ENCODE assay signal across 9 cellular contexts in the genomic region with DNA sequence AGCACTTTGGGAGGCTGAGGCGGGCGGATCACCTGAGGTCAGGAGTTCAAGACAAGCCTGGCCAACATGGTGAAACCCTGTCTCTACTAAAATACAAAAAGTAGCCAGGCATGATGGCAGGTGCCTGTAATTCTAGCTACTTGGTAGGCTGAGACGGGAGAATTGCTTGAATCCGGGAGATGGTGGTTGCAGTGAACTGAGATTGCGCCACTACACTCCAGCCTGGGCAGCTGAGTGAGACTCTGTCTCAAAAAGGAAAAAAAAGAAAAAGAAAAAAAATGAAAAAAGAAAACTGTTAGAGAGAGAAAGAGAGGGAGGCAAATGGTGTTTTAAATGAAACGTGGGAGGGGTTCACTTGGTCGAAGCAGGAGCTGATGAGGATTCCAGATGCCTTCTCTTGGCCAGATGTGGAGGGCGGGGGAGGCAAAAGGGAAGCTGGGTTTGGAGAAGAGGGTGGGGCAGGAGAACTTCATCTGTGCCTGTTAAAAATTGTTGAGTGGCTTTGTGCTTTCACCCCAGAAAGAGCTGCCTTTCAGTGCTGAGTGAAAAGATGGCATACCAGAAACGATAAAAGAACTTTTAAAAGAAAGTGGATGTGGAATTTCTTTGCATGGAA. TPM values are rescaled to one million over a fixed set of nuclear protein-coding genes. Genes with fewer than 3 reads are reported as not detected.
A peak's percentile ranks its signal among the peaks of the same experiment; 100 is the strongest.
DNase-seq lines count a peak whose midpoint lies in the region; ATAC-seq, FAIRE-seq and TF ChIP-seq lines count a peak whose summit lies in the region.
"Had no signal": no experiment of that assay in that cellular context is flagged by ENCODE, and none has a peak within 500 bp of the region (broad histone marks: within the 10 kb centered on the region; RNA-seq: fewer than 3 reads in every experiment).

No MANE protein-coding gene starts in this region.

- H3K27ac ChIP-seq in A549 (peak overlapping the region; percentile 22 to 83; a peak in 4 of 6 replicates), IMR-90 (ENCODE audit: insufficient read depth, low read length) (peak overlapping the region; percentile 94), coronary artery (peak overlapping the region; percentile 79 to 86), muscle layer of duodenum (ENCODE audit: low read length) (peak overlapping the region; percentile 100)

- H2BK120ac ChIP-seq in IMR-90 (ENCODE audit: low read depth, low read length), result peak overlapping the region; percentile 87

- no peak for ATAC-seq in A549
- peak; percentile 5 for ATAC-seq in IMR-90 (ENCODE audit: low read depth)
- ATAC-seq in GM19452 (IDR thresholded peaks at IDR 0.05; ENCODE audit: unreplicated experiment), result no peak

- FAIRE-seq in A549 (lab: Jason Lieb, UNC) (no peak), GM19239 (lab: Jason Lieb, UNC) (no peak)

- H3K79me1 ChIP-seq in IMR-90 (ENCODE audit: low read depth in 1 of 2, low read length in 2 of 2), result peaks cover 0 to 45% of the 10 kb centered on the region in 2 experiments; a peak in 3 of 4 replicates

- H4K5ac ChIP-seq in IMR-90 (ENCODE audit: low read depth, low read length), result peak overlapping the region; percentile 76; the same call in 1 of the 2 replicates

- no peak for TF ChIP-seq POLR2A in A549 (IDR thresholded peaks at IDR 0.05; ENCODE audit: low read length)
- peak; percentile 13; the same call in 1 of the 2 replicates for TF ChIP-seq POLR2A in IMR-90 (IDR thresholded peaks at IDR 0.05; ENCODE audit: low read depth, low read length)

- peak overlapping the region; percentile 74 for H2AK5ac ChIP-seq in IMR-90 (ENCODE audit: low read depth, low read length)

- peak overlapping the region; percentile 75 for H4K91ac ChIP-seq in IMR-90 (ENCODE audit: insufficient read depth, low read depth, low read length)

- H3K4me1 ChIP-seq in A549, result peaks cover 50% of the 10 kb centered on the region
- H3K4me1 ChIP-seq in IMR-90 (ENCODE audit: control insufficient read depth, insufficient read depth, low read length), result peaks cover 23% of the 10 kb centered on the region
- H3K4me1 ChIP-seq in muscle layer of duodenum (ENCODE audit: control insufficient read depth in 1 of 2, insufficient read depth in 2 of 2, low read length in 2 of 2), result peaks cover 19 to 25% of the 10 kb centered on the region in 2 donors

- H2AK9ac ChIP-seq in IMR-90 (replicated peaks; ENCODE audit: low read depth, low read length, poor library complexity), result peak overlapping the region; percentile 83

- H3K18ac ChIP-seq in IMR-90 (ENCODE audit: low read depth, low read length), result peak overlapping the region; percentile 86

- H3K9me3 ChIP-seq in A549 (no peaks in the 10 kb centered on the region), IMR-90 (ENCODE audit: control insufficient read depth, insufficient read depth, low read length) (no peaks in the 10 kb centered on the region), muscle layer of duodenum (ENCODE audit: control insufficient read depth in 1 of 2, low read length in 2 of 2) (no peaks in the 10 kb centered on the region)

- H3K23ac ChIP-seq in IMR-90 (ENCODE audit: low read depth, low read length), result peak overlapping the region; percentile 99

- in situ Hi-C loops in IMR-90 (cut with MboI; ENCODE audit: low sequenced_read_pairs), result no loop called here

- H3K4me3 ChIP-seq in A549, result peak overlapping the region; percentile 46
- H3K4me3 ChIP-seq in IMR-90 (ENCODE audit: insufficient read depth, low read depth, low read length), result peak overlapping the region; percentile 73
- H3K4me3 ChIP-seq in coronary artery, result peak overlapping the region; percentile 69
- peak overlapping the region; percentile 65 to 95 for H3K4me3 ChIP-seq in muscle layer of duodenum (ENCODE audit: low read depth in 1 of 2, low read length in 2 of 2)

- no peak for TF ChIP-seq RAD21 in A549 (conservative IDR thresholded peaks at IDR 0.05 in 1 of 2, IDR thresholded peaks at IDR 0.05 in 1 of 2)
- no peak for TF ChIP-seq RAD21 in IMR-90 (IDR thresholded peaks at IDR 0.05; ENCODE audit: low read length)

- peak overlapping the region; percentile 88 for H3K4ac ChIP-seq in IMR-90 (ENCODE audit: low read depth, low read length)

- 73% methylated on average over 9 of the region's 9 CpGs for WGBS in A549 (ENCODE audit: missing lambda C conversion rate)
- WGBS in IMR-90 (ENCODE audit: extremely low coverage in 2 of 2, insufficient read length in 1 of 2), 2 experiments, result 22% methylated on average over 4 of the region's 9 CpGs; no CpG with 5 or more reads in 1 of the 2 experiments

- H2BK5ac ChIP-seq in IMR-90 (ENCODE audit: low read depth, low read length, poor library complexity, severe bottlenecking), result peak overlapping the region; percentile 91

- H3K56ac ChIP-seq in IMR-90 (ENCODE audit: extremely low read depth, insufficient read depth, low read length), result peak overlapping the region; percentile 88

- H2BK20ac ChIP-seq in IMR-90 (ENCODE audit: low read depth, low read length), result peak overlapping the region; percentile 83

- TF ChIP-seq EP300 in A549 (IDR thresholded peaks at IDR 0.05), result no peak

- peak overlapping the region; percentile 99 for H3K14ac ChIP-seq in IMR-90 (replicated peaks; ENCODE audit: low read depth, low read length)

- peak overlapping the region; percentile 3 for H2AFZ ChIP-seq in IMR-90 (replicated peaks; ENCODE audit: low read length, poor library complexity)

- peaks cover 30% of the 10 kb centered on the region for H3K9me1 ChIP-seq in IMR-90 (ENCODE audit: insufficient read depth, low read length)

- H2BK15ac ChIP-seq in IMR-90 (ENCODE audit: low read depth, low read length), result peak overlapping the region; percentile 95; the same call in 2 of the 3 replicates

- no peak for DNase-seq in A549 (ENCODE audit: low read depth in 1 of 2, low spot score in 1 of 2)
- DNase-seq in IMR-90, result peak; percentile 36
- DNase-seq in coronary artery (ENCODE audit: low spot score), result no peak
- no peak for DNase-seq in GM19239 (ENCODE audit: insufficient read length, low spot score)
- DNase-seq in T1000 (lab: John Stamatoyannopoulos, UW), result no peak
- DNase-seq in GOT3 (lab: John Stamatoyannopoulos, UW), result no peak
- DNase-seq: effector CD4-positive, alpha-beta T cell had no signal

- CTCF ChIA-PET in A549 (lab: Yijun Ruan, JAX) (interaction anchor here (0.9 to 10.7 kb wide), 5 partner anchors 13 to 362 kb away, joined by 3 to 131 read pairs (median 4); a partner anchor contains a TSS), IMR-90 (lab: Yijun Ruan, JAX) (interaction anchor here (0.8 kb wide), 1 partner anchor 102 kb away, joined by 4 read pairs; no protein-coding TSS in a partner anchor)

- no TSS peak for BruUV-seq in IMR-90 (replicated peaks; lab: Mats Ljungman, UMichigan)

- POLR2A ChIA-PET in A549 (lab: Yijun Ruan, JAX) (interaction anchor here (0.7 kb wide), 1 partner anchor 99 kb away, joined by 3 read pairs; no protein-coding TSS in a partner anchor), IMR-90 (lab: Charles Lee; ENCODE audit: unreplicated experiment) (interaction anchor here (1.0 kb wide), 3 partner anchors 9 to 99 kb away, joined by 3 to 6 read pairs (median 4); no protein-coding TSS in a partner anchor)

- no peaks in the 10 kb centered on the region for H3K27me3 ChIP-seq in IMR-90 (ENCODE audit: control insufficient read depth, insufficient read depth, low read length)
- H3K27me3 ChIP-seq in muscle layer of duodenum (ENCODE audit: low read depth, low read length), result no peaks in the 10 kb centered on the region

- H3K4me2 ChIP-seq in A549, result peak overlapping the region; percentile 74
- H3K4me2 ChIP-seq in IMR-90 (ENCODE audit: low read depth, low read length), result peak overlapping the region; percentile 79

- intact Hi-C loops in IMR-90 (cut with micrococcal nuclease), result loop anchor here (1.0 to 10.0 kb wide), 2 partner anchors 9 to 473 kb away; no protein-coding TSS in a partner anchor

- H3K36me3 ChIP-seq in IMR-90 (ENCODE audit: control insufficient read depth, insufficient read depth, low read length), result no peaks in the 10 kb centered on the region
- peaks cover 9 to 10% of the 10 kb centered on the region in 2 donors for H3K36me3 ChIP-seq in muscle layer of duodenum (ENCODE audit: control insufficient read depth in 1 of 2, insufficient read depth in 2 of 2, low read length in 2 of 2)

- peak overlapping the region; percentile 89 for H3K9ac ChIP-seq in IMR-90 (ENCODE audit: low read depth, low read length)

- TF ChIP-seq CTCF in A549 (IDR thresholded peaks at IDR 0.05) (no peak), IMR-90 (conservative IDR thresholded peaks at IDR 0.05; ENCODE audit: low read depth, low read length) (no peak), coronary artery (IDR thresholded peaks at IDR 0.05) (no peak)

- H4K20me1 ChIP-seq in IMR-90 (ENCODE audit: insufficient read depth, low read length), result peaks cover 8% of the 10 kb centered on the region

- peak overlapping the region; percentile 83 to 88; a peak in 3 of 4 replicates for H4K8ac ChIP-seq in IMR-90 (ENCODE audit: low read depth in 2 of 2, low read length in 2 of 2)

- dilution Hi-C loops in IMR-90 (cut with HindIII; ENCODE audit: low sequenced_read_pairs, unreplicated experiment), result no loop called here

TF ChIP-seq in A549, 52 proteins besides CTCF, POLR2A, EP300 and RAD21:
- TF ChIP-seq ZSCAN20 (CRISPR knock-in tag; IDR thresholded peaks at IDR 0.05) (no peak), CEBPB (IDR thresholded peaks at IDR 0.05) (peak in 1 of 2 experiments; percentile 29; a peak in 1 of 4 replicates)

TF ChIP-seq in IMR-90, 13 proteins besides CTCF, POLR2A, EP300 and RAD21 (continues in another document):
- no peak for TF ChIP-seq RFX5 (IDR thresholded peaks at IDR 0.05; ENCODE audit: low read depth, low read length)
- peak; percentile 84 for TF ChIP-seq CEBPB (IDR thresholded peaks at IDR 0.05; ENCODE audit: low read depth, low read length)
- no peak for TF ChIP-seq MAZ (IDR thresholded peaks at IDR 0.05; ENCODE audit: borderline replicate concordance, low read depth, low read length)
- TF ChIP-seq CHD1 (IDR thresholded peaks at IDR 0.05; ENCODE audit: low read depth, low read length), result peak; percentile 2; the same call in 1 of the 2 replicates
- no peak for TF ChIP-seq RCOR1 (IDR thresholded peaks at IDR 0.05; ENCODE audit: insufficient replicate concordance, low read length)

RNA-seq across cellular contexts. Expression of a gene that starts 1.1 kb away (rescaled TPM):
- polyA plus RNA-seq in A549 (2011; rRNA removed), result 21.2 and 25.5 TPM in 2 replicates
- polyA plus RNA-seq in A549 (2012; cell fraction: cytosol; rRNA removed), result 21.6 and 34.9 TPM in 2 replicates
- 51.4 and 74.9 TPM in 2 replicates for polyA plus RNA-seq in A549 (2012; cell fraction: nucleus; rRNA removed)
- 17.3 to 27.0 TPM (median 19.2 TPM) in 3 replicates for polyA plus RNA-seq in A549 (2017; fragmentation: RNase III; extraction: RNeasy Plus Mini Kit Qiagen cat#74134 plus additional on column Dnase treatment)
- polyA minus RNA-seq in A549 (2011; rRNA and poly(A)+ RNA removed), result 32.7 and 49.1 TPM in 2 replicates
- total RNA-seq in IMR-90 (2012; rRNA removed), result 137 and 570 TPM in 2 replicates
- 106 and 201 TPM in 2 replicates for polyA plus RNA-seq in IMR-90 (2012; rRNA removed)
- 69.6 and 82.0 TPM in 2 replicates for polyA plus RNA-seq in IMR-90 (2012; cell fraction: cytosol; rRNA removed)
- polyA plus RNA-seq in IMR-90 (2012; cell fraction: nucleus; rRNA removed; ENCODE audit: low replicate concordance), result 81.8 and 230 TPM in 2 replicates
